In genomic region chr19:40235238-40236025, GRCh38 we compare ENCODE assay signal across 21 cellular contexts. TPM values are rescaled to one million over a fixed set of nuclear protein-coding genes. Genes with fewer than 3 reads are reported as not detected.
DNase-seq lines count a peak whose midpoint lies in the region; ATAC-seq, FAIRE-seq and TF ChIP-seq lines count a peak whose summit lies in the region.
"Had no signal": no experiment of that assay in that cellular context is flagged by ENCODE, and none has a peak within 500 bp of the region (broad histone marks: within the 10 kb centered on the region; RNA-seq: fewer than 3 reads in every experiment).

No MANE protein-coding gene starts in this region.

- RAD21 ChIA-PET in HCT116 (lab: Charles Lee; ENCODE audit: low non-redundant PET in 1 of 2, low total read pairs in 2 of 2, uncharacterized antibody in 2 of 2, unreplicated experiment in 2 of 2), result no interaction called here

- no peaks in the 10 kb centered on the region for H4K20me1 ChIP-seq in HCT116 (ENCODE audit: insufficient read depth)
- H4K20me1 ChIP-seq in HepG2 (ENCODE audit: insufficient read depth, low read length), result no peaks in the 10 kb centered on the region

- TF ChIP-seq EP300 in HepG2 (IDR thresholded peaks at IDR 0.05; ENCODE audit: low read depth in 2 of 2, low read length in 2 of 2) (no peak), HepG2 (CRISPR knock-in tag; IDR thresholded peaks at IDR 0.05; ENCODE audit: borderline replicate concordance) (no peak)

- 100% methylated on average over 4 of the region's 30 CpGs for WGBS in HepG2 (ENCODE audit: low lambda C conversion rate)

- H3K36me3 ChIP-seq in BJ (ENCODE audit: control insufficient read depth, insufficient read depth, low read length) (peaks cover 41% of the 10 kb centered on the region), HCT116 (ENCODE audit: control insufficient read depth in 1 of 2, insufficient read depth in 2 of 2, low read length in 2 of 2) (peaks cover 6 to 10% of the 10 kb centered on the region in 2 experiments; a peak in 3 of 4 replicates), HepG2 (replicated peaks in 1 of 2; ENCODE audit: control insufficient read depth in 1 of 2, insufficient read depth in 2 of 2, low read length in 2 of 2) (peaks cover 31 to 50% of the 10 kb centered on the region in 2 experiments), ascending aorta (peaks cover 73 to 75% of the 10 kb centered on the region in 2 donors)

- H3K27ac ChIP-seq in HCT116 (ENCODE audit: low read depth, low read length) (no peak overlapping the region), HepG2 (ENCODE audit: extremely low read length, insufficient read depth, low read length) (no peak overlapping the region), ascending aorta (no peak overlapping the region)
- H3K27ac ChIP-seq: Peyer's patch, sigmoid colon, vagina had no signal

- CTCF ChIA-PET in BJ (lab: Yijun Ruan, JAX) (interaction anchor here (0.9 to 1.4 kb wide), 2 partner anchors 15 to 399 kb away, joined by 3 read pairs; no protein-coding TSS in a partner anchor), HCT116 (lab: Charles Lee) (no interaction called here), HepG2 (lab: Yijun Ruan, JAX; ENCODE audit: low intra/inter-chr PET ratio, low total read pairs) (no interaction called here)

- H3K4me3 Mint-ChIP-seq in activated T-cell treated with anti-CD3 and anti-CD28 coated beads, Interleukin-2, amount 50 U/mL, for 4 hours, result no peak overlapping the region
- H3K4me3 Mint-ChIP-seq: activated CD4-positive, alpha-beta memory T cell treated with anti-CD3 and anti-CD28 coated beads for 36 hours; CD14-positive monocyte; naive thymus-derived CD8-positive, alpha-beta T cell had no signal

- no peak overlapping the region for H3K4me3 ChIP-seq in BJ (ENCODE audit: low read depth, low read length)
- no peak overlapping the region for H3K4me3 ChIP-seq in HCT116 (replicated peaks in 1 of 2; ENCODE audit: low read depth in 1 of 2, low read length in 2 of 2)
- H3K4me3 ChIP-seq in astrocyte of the spinal cord (ENCODE audit: low read depth, low read length), result no peak overlapping the region
- H3K4me3 ChIP-seq in HepG2 (replicated peaks in 1 of 3; ENCODE audit: insufficient read depth in 1 of 3, low read depth in 2 of 3, low read length in 3 of 3), result no peak overlapping the region
- no peak overlapping the region for H3K4me3 ChIP-seq in ascending aorta
- H3K4me3 ChIP-seq: Peyer's patch, sigmoid colon, vagina had no signal

- POLR2A ChIA-PET in BJ (lab: Charles Lee), result no interaction called here
- POLR2A ChIA-PET in HCT116 (lab: Charles Lee), result no interaction called here
- POLR2A ChIA-PET in HepG2 (lab: Yijun Ruan, JAX), result no interaction called here

- no peaks in the 10 kb centered on the region for H3K79me2 ChIP-seq in HCT116 (ENCODE audit: insufficient read depth, low read length)
- H3K79me2 ChIP-seq in HepG2 (ENCODE audit: insufficient read depth, low read length), result no peaks in the 10 kb centered on the region

- no peaks in the 10 kb centered on the region for H3K9me3 ChIP-seq in HCT116 (ENCODE audit: control insufficient read depth in 1 of 2, insufficient read depth in 1 of 2, low read depth in 1 of 2, low read length in 2 of 2)
- no peaks in the 10 kb centered on the region for H3K9me3 ChIP-seq in HepG2 (ENCODE audit: low read length)
- no peaks in the 10 kb centered on the region for H3K9me3 ChIP-seq in ascending aorta
- H3K9me3 ChIP-seq: Peyer's patch, sigmoid colon, vagina had no signal

- no peaks in the 10 kb centered on the region for H3K9me2 ChIP-seq in HCT116 (ENCODE audit: insufficient read depth)

- H3K36me3 Mint-ChIP-seq in activated T-cell treated with anti-CD3 and anti-CD28 coated beads, Interleukin-2, amount 50 U/mL, for 4 hours (ENCODE audit: insufficient read depth), result peaks cover 18% of the 10 kb centered on the region

- in situ Hi-C loops in astrocyte of the spinal cord (cut with HindIII; ENCODE audit: low sequenced_read_pairs) (no loop called here), HepG2 (cut with HindIII; ENCODE audit: extremely low pct_ligation_motif_present, low pct_unique_long_range_greater_than_20kb) (no loop called here)

- H3K9ac ChIP-seq in HCT116 (ENCODE audit: low read length) (no peak overlapping the region), HepG2 (ENCODE audit: insufficient read depth, low read depth, low read length) (no peak overlapping the region)

- H2AFZ ChIP-seq in HCT116 (ENCODE audit: low read depth, low read length, poor library complexity, severe bottlenecking) (no peak overlapping the region), HepG2 (ENCODE audit: low read length) (no peak overlapping the region)

- no peaks in the 10 kb centered on the region for H3K27me3 ChIP-seq in BJ (ENCODE audit: control insufficient read depth, insufficient read depth, low read length)
- no peaks in the 10 kb centered on the region for H3K27me3 ChIP-seq in HCT116 (ENCODE audit: insufficient read depth, low read length)
- H3K27me3 ChIP-seq in HepG2 (ENCODE audit: control insufficient read depth in 1 of 2, insufficient read depth in 2 of 2, low read length in 2 of 2), result no peaks in the 10 kb centered on the region
- H3K27me3 ChIP-seq in ascending aorta, result no peaks in the 10 kb centered on the region
- H3K27me3 ChIP-seq: Peyer's patch, sigmoid colon, vagina had no signal

- DNase-seq in BJ (ENCODE audit: low read depth) (no peak), HCT116 (ENCODE audit: low read depth, low spot score) (no peak), astrocyte of the spinal cord (ENCODE audit: low read depth, low spot score) (no peak), HepG2 (ENCODE audit: low spot score) (no peak), SW480 (ENCODE audit: low spot score) (no peak), ascending aorta (ENCODE audit: low spot score in 2 of 2) (no peak)
- DNase-seq in activated T-cell treated with anti-CD3 and anti-CD28 coated beads, Interleukin-2, amount 50 U/mL, for 4 hours, result no peak
- no peak for DNase-seq in stimulated activated CD4-positive, alpha-beta T cell treated with anti-CD3 and anti-CD28 coated beads, Interleukin-2, amount 100 ng/mL, for 24 hours
- DNase-seq: activated CD4-positive, alpha-beta memory T cell treated with anti-CD3 and anti-CD28 coated beads for 36 hours; effector memory CD4-positive, alpha-beta T cell; naive thymus-derived CD8-positive, alpha-beta T cell; NCI-H1417; NCI-H446; Peyer's patch; sigmoid colon; stimulated activated naive CD4-positive, alpha-beta T cell treated with Interleukin-2 at 50 U/mL for 16 hours had no signal

- ATAC-seq in HCT116, result no peak
- no peak for ATAC-seq in HepG2
- no peak for ATAC-seq in activated T-cell treated with anti-CD3 and anti-CD28 coated beads, Interleukin-2, amount 50 U/mL, for 4 hours
- ATAC-seq: naive thymus-derived CD8-positive, alpha-beta T cell had no signal

- TF ChIP-seq RAD21 in HCT116 (IDR thresholded peaks at IDR 0.05; ENCODE audit: low read depth), result peak; percentile 50
- peak; percentile 40; the same call in 1 of the 2 replicates for TF ChIP-seq RAD21 in HepG2 (CRISPR knock-in tag; IDR thresholded peaks at IDR 0.05)

- H3K4me1 ChIP-seq in HCT116 (ENCODE audit: control insufficient read depth in 1 of 2, insufficient read depth in 2 of 2, low read length in 2 of 2), result peaks cover 22 to 30% of the 10 kb centered on the region in 2 experiments
- peaks cover 29% of the 10 kb centered on the region for H3K4me1 ChIP-seq in HepG2 (ENCODE audit: insufficient read depth, low read length)
- no peaks in the 10 kb centered on the region for H3K4me1 ChIP-seq in ascending aorta

- TF ChIP-seq CTCF in BJ (IDR thresholded peaks at IDR 0.05; ENCODE audit: insufficient read depth, low read depth, low read length) (peak; percentile 13; the same call in 1 of the 2 replicates), HCT116 (IDR thresholded peaks at IDR 0.05 in 2 of 3, conservative IDR thresholded peaks at IDR 0.05 in 1 of 3; ENCODE audit: borderline replicate concordance in 1 of 3, insufficient read depth in 1 of 3, low read depth in 2 of 3, low read length in 2 of 3) (peak; percentile 20 to 63 (median 54); a peak in 5 of 6 replicates), astrocyte of the spinal cord (IDR thresholded peaks at IDR 0.05; ENCODE audit: low read depth, low read length) (peak; percentile 19), HepG2 (CRISPR knock-in tag; IDR thresholded peaks at IDR 0.05) (peak; percentile 57), ascending aorta (IDR thresholded peaks at IDR 0.05) (no peak)

- no peak for FAIRE-seq in HepG2 (lab: Jason Lieb, UNC)
- FAIRE-seq: astrocyte had no signal

- no peaks in the 10 kb centered on the region for H3K9me3 Mint-ChIP-seq in activated T-cell treated with anti-CD3 and anti-CD28 coated beads, Interleukin-2, amount 50 U/mL, for 4 hours
- H3K9me3 Mint-ChIP-seq: activated CD4-positive, alpha-beta memory T cell treated with anti-CD3 and anti-CD28 coated beads for 36 hours; activated T-helper 2 cell treated with anti-CD3 and anti-CD28 coated beads, Interferon-gamma antibody, Interleukin-2, Interleukin-4, amounts not matched to agents 10 μg/mL and 5 μg/mL and 100 μg/mL, durations not matched to agents 14 hours and 24 hours and 36 hours; CD14-positive monocyte; naive thymus-derived CD8-positive, alpha-beta T cell had no signal

- no peaks in the 10 kb centered on the region for H3K27me3 Mint-ChIP-seq in activated T-cell treated with anti-CD3 and anti-CD28 coated beads, Interleukin-2, amount 50 U/mL, for 4 hours (ENCODE audit: low read depth)
- H3K27me3 Mint-ChIP-seq: activated CD4-positive, alpha-beta memory T cell treated with anti-CD3 and anti-CD28 coated beads for 36 hours; naive thymus-derived CD8-positive, alpha-beta T cell had no signal

- TF ChIP-seq POLR2A in HCT116 (IDR thresholded peaks at IDR 0.05; ENCODE audit: borderline replicate concordance, extremely low read depth, insufficient read depth, insufficient read length), result no peak
- no peak for TF ChIP-seq POLR2A in HepG2 (IDR thresholded peaks at IDR 0.05; ENCODE audit: insufficient read depth in 1 of 2, low read depth in 2 of 2, low read length in 2 of 2)

- intact Hi-C loops in HCT116 (cut with micrococcal nuclease) (no loop called here), HepG2 (cut with micrococcal nuclease; ENCODE audit: unreplicated experiment) (no loop called here), ascending aorta (cut with DNase I) (no loop called here)

- no TSS peak for BruUV-seq in HCT116 (replicated peaks; lab: Mats Ljungman, UMichigan)
- BruUV-seq in HepG2 (replicated peaks; lab: Mats Ljungman, UMichigan), result no TSS peak

- no peak overlapping the region for H3K4me2 ChIP-seq in HCT116 (ENCODE audit: low read length)
- no peak overlapping the region for H3K4me2 ChIP-seq in HepG2 (ENCODE audit: low read depth, low read length)

- H3K4me1 Mint-ChIP-seq in activated T-cell treated with anti-CD3 and anti-CD28 coated beads, Interleukin-2, amount 50 U/mL, for 4 hours (ENCODE audit: low read depth), result no peaks in the 10 kb centered on the region
- H3K4me1 Mint-ChIP-seq: CD14-positive monocyte had no signal

RNA-seq across cellular contexts. Expression of gene CCNP, which starts 8.9 kb away (rescaled TPM):
- polyA plus RNA-seq in BJ (2011; rRNA removed) (0.06 and 0.17 TPM in 2 replicates), HepG2 (2011; rRNA removed) (1.8 and 2.8 TPM in 2 replicates)
- polyA minus RNA-seq in BJ (2011; rRNA and poly(A)+ RNA removed), result 0.09 TPM in 1 of 2 replicates, not detected in the other
- total RNA-seq in HCT116 (2021; ENCODE audit: unreplicated experiment) (9.8 TPM), HepG2 (2016; rRNA removed; fragmentation: Illumina TruSeq; extraction: Trizol) (0.66 and 1.1 TPM in 2 replicates), ascending aorta (not detected)
- 17.2 and 26.9 TPM in 2 replicates for polyA plus RNA-seq in HCT116 (2012)
- total RNA-seq in HepG2 (2016; cell fraction: cytosol; rRNA removed; fragmentation: Illumina TruSeq; extraction: Trizol; ENCODE audit: low read depth), result 0.20 and 0.35 TPM in 2 replicates
- total RNA-seq in HepG2 (2016; cell fraction: insoluble cytoplasmic fraction; rRNA removed; fragmentation: Illumina TruSeq; extraction: Trizol), result 0.85 and 1.1 TPM in 2 replicates
- total RNA-seq in HepG2 (2016; cell fraction: membrane; rRNA removed; fragmentation: Illumina TruSeq; extraction: Trizol), result 0.74 and 0.79 TPM in 2 replicates
- 0.69 and 0.96 TPM in 2 replicates for total RNA-seq in HepG2 (2016; cell fraction: nucleus; rRNA removed; fragmentation: Illumina TruSeq; extraction: Trizol)
- polyA plus RNA-seq in HepG2 (2011; cell fraction: cytosol; rRNA removed), result 1.7 and 2.0 TPM in 2 replicates
- polyA plus RNA-seq in HepG2 (2011; cell fraction: nucleus; rRNA removed), result 7.9 and 8.4 TPM in 2 replicates
- polyA plus RNA-seq in HepG2 (2012), result 2.0 and 2.9 TPM in 2 replicates
- polyA plus RNA-seq in HepG2 (2016; cell fraction: cytosol; fragmentation: Illumina TruSeq; extraction: Trizol; ENCODE audit: low read depth), result 0.25 and 0.58 TPM in 2 replicates
- polyA plus RNA-seq in HepG2 (2016; cell fraction: insoluble cytoplasmic fraction; fragmentation: Illumina TruSeq; extraction: Trizol; ENCODE audit: low read depth), result 1.0 and 1.2 TPM in 2 replicates
- polyA plus RNA-seq in HepG2 (2016; cell fraction: membrane; fragmentation: Illumina TruSeq; extraction: Trizol; ENCODE audit: low read depth), result 0.49 and 0.52 TPM in 2 replicates
- polyA plus RNA-seq in HepG2 (2016; cell fraction: nucleus; fragmentation: Illumina TruSeq; extraction: Trizol; ENCODE audit: insufficient read depth, low read depth), result 2.3 and 2.8 TPM in 2 replicates
- 0.07 and 2.4 TPM in 2 replicates for polyA minus RNA-seq in HepG2 (2011; rRNA and poly(A)+ RNA removed; ENCODE audit: low replicate concordance)
- 0.79 and 1.1 TPM in 2 replicates for polyA minus RNA-seq in HepG2 (2011; cell fraction: cytosol; rRNA and poly(A)+ RNA removed)
- polyA minus RNA-seq in HepG2 (2011; cell fraction: nucleus; rRNA and poly(A)+ RNA removed), result 0.90 and 1.2 TPM in 2 replicates
- under 1 TPM in 2 of 3 donors, not detected in 1; 0.32 to 0.43 TPM for total RNA-seq in activated T-cell treated with anti-CD3 and anti-CD28 coated beads, Interleukin-2, amount 50 U/mL, for 4 hours
- total RNA-seq: activated CD4-positive, alpha-beta memory T cell treated with anti-CD3 and anti-CD28 coated beads for 36 hours; sigmoid colon; vagina had no signal
- polyA plus RNA-seq: CD14-positive monocyte had no signal

RNA-seq across cellular contexts. Expression of gene TTC9B, which starts 17.2 kb away (rescaled TPM):
- not detected in 2 replicates for polyA plus RNA-seq in BJ (2011; rRNA removed)
- not detected in 2 replicates for polyA minus RNA-seq in BJ (2011; rRNA and poly(A)+ RNA removed)
- total RNA-seq in HCT116 (2021; ENCODE audit: unreplicated experiment), result 1.7 TPM
- 2.6 and 3.0 TPM in 2 replicates for polyA plus RNA-seq in HCT116 (2012)
- total RNA-seq in HepG2 (2016; rRNA removed; fragmentation: Illumina TruSeq; extraction: Trizol), result not detected in 2 replicates
- not detected in 2 replicates for total RNA-seq in HepG2 (2016; cell fraction: cytosol; rRNA removed; fragmentation: Illumina TruSeq; extraction: Trizol; ENCODE audit: low read depth)
- total RNA-seq in HepG2 (2016; cell fraction: insoluble cytoplasmic fraction; rRNA removed; fragmentation: Illumina TruSeq; extraction: Trizol), result not detected in 2 replicates
- not detected in 2 replicates for total RNA-seq in HepG2 (2016; cell fraction: membrane; rRNA removed; fragmentation: Illumina TruSeq; extraction: Trizol)
- total RNA-seq in HepG2 (2016; cell fraction: nucleus; rRNA removed; fragmentation: Illumina TruSeq; extraction: Trizol), result not detected in 2 replicates
- not detected in 2 replicates for polyA plus RNA-seq in HepG2 (2011; rRNA removed)
- polyA plus RNA-seq in HepG2 (2011; cell fraction: cytosol; rRNA removed), result not detected in 2 replicates
- 0.05 TPM in 1 of 2 replicates, not detected in the other for polyA plus RNA-seq in HepG2 (2011; cell fraction: nucleus; rRNA removed)
- polyA plus RNA-seq in HepG2 (2012), result 0.08 and 0.27 TPM in 2 replicates
- not detected in 2 replicates for polyA plus RNA-seq in HepG2 (2016; cell fraction: cytosol; fragmentation: Illumina TruSeq; extraction: Trizol; ENCODE audit: low read depth)
- not detected in 2 replicates for polyA plus RNA-seq in HepG2 (2016; cell fraction: insoluble cytoplasmic fraction; fragmentation: Illumina TruSeq; extraction: Trizol; ENCODE audit: low read depth)
- polyA plus RNA-seq in HepG2 (2016; cell fraction: membrane; fragmentation: Illumina TruSeq; extraction: Trizol; ENCODE audit: low read depth), result not detected in 2 replicates
- not detected in 2 replicates for polyA plus RNA-seq in HepG2 (2016; cell fraction: nucleus; fragmentation: Illumina TruSeq; extraction: Trizol; ENCODE audit: insufficient read depth, low read depth)
- polyA minus RNA-seq in HepG2 (2011; rRNA and poly(A)+ RNA removed; ENCODE audit: low replicate concordance), result not detected in 2 replicates
- polyA minus RNA-seq in HepG2 (2011; cell fraction: cytosol; rRNA and poly(A)+ RNA removed), result not detected in 2 replicates
- not detected in 2 replicates for polyA minus RNA-seq in HepG2 (2011; cell fraction: nucleus; rRNA and poly(A)+ RNA removed)
- total RNA-seq in activated T-cell treated with anti-CD3 and anti-CD28 coated beads, Interleukin-2, amount 50 U/mL, for 4 hours, result not detected
- total RNA-seq in ascending aorta, result not detected
- total RNA-seq: activated CD4-positive, alpha-beta memory T cell treated with anti-CD3 and anti-CD28 coated beads for 36 hours; activated T-helper 2 cell treated with anti-CD3 and anti-CD28 coated beads, Interferon-gamma antibody, Interleukin-2, Interleukin-4, amounts not matched to agents 10 μg/mL and 5 μg/mL and 100 μg/mL, durations not matched to agents 14 hours and 24 hours and 36 hours; astrocyte; naive thymus-derived CD8-positive, alpha-beta T cell; Peyer's patch; T-helper 2 cell treated with Interferon-gamma antibody and Interleukin-4, amounts not matched to agents 100 ng/mL and 5 ng/mL, for 36 hours; vagina had no signal
- polyA plus RNA-seq: CD14-positive monocyte; naive thymus-derived CD8-positive, alpha-beta T cell had no signal

RNA-seq across cellular contexts. Expression of gene MAP3K10, which starts 44.2 kb away (rescaled TPM):
- 3.6 and 3.7 TPM in 2 replicates for polyA plus RNA-seq in BJ (2011; rRNA removed)
- 4.8 and 8.3 TPM in 2 replicates for polyA minus RNA-seq in BJ (2011; rRNA and poly(A)+ RNA removed)
- 17.3 TPM for total RNA-seq in HCT116 (2021; ENCODE audit: unreplicated experiment)
- polyA plus RNA-seq in HCT116 (2012), result 10.5 and 12.4 TPM in 2 replicates
- total RNA-seq in HepG2 (2016; rRNA removed; fragmentation: Illumina TruSeq; extraction: Trizol), result 1.9 and 3.4 TPM in 2 replicates
- total RNA-seq in HepG2 (2016; cell fraction: cytosol; rRNA removed; fragmentation: Illumina TruSeq; extraction: Trizol; ENCODE audit: low read depth), result 3.4 and 3.7 TPM in 2 replicates
- 1.5 and 4.3 TPM in 2 replicates for total RNA-seq in HepG2 (2016; cell fraction: insoluble cytoplasmic fraction; rRNA removed; fragmentation: Illumina TruSeq; extraction: Trizol)
- 2.3 and 3.1 TPM in 2 replicates for total RNA-seq in HepG2 (2016; cell fraction: membrane; rRNA removed; fragmentation: Illumina TruSeq; extraction: Trizol)
- total RNA-seq in HepG2 (2016; cell fraction: nucleus; rRNA removed; fragmentation: Illumina TruSeq; extraction: Trizol), result 4.8 and 6.5 TPM in 2 replicates
- 5.0 and 6.7 TPM in 2 replicates for polyA plus RNA-seq in HepG2 (2011; rRNA removed)
- polyA plus RNA-seq in HepG2 (2011; cell fraction: cytosol; rRNA removed), result 2.4 and 4.6 TPM in 2 replicates
- 28.9 and 39.9 TPM in 2 replicates for polyA plus RNA-seq in HepG2 (2011; cell fraction: nucleus; rRNA removed)
- polyA plus RNA-seq in HepG2 (2012), result 4.5 and 7.7 TPM in 2 replicates
- 1.1 and 1.2 TPM in 2 replicates for polyA plus RNA-seq in HepG2 (2016; cell fraction: cytosol; fragmentation: Illumina TruSeq; extraction: Trizol; ENCODE audit: low read depth)
- 2.1 and 3.6 TPM in 2 replicates for polyA plus RNA-seq in HepG2 (2016; cell fraction: insoluble cytoplasmic fraction; fragmentation: Illumina TruSeq; extraction: Trizol; ENCODE audit: low read depth)
- 2.5 and 3.9 TPM in 2 replicates for polyA plus RNA-seq in HepG2 (2016; cell fraction: membrane; fragmentation: Illumina TruSeq; extraction: Trizol; ENCODE audit: low read depth)
- 14.6 and 16.4 TPM in 2 replicates for polyA plus RNA-seq in HepG2 (2016; cell fraction: nucleus; fragmentation: Illumina TruSeq; extraction: Trizol; ENCODE audit: insufficient read depth, low read depth)
- 9.5 and 13.6 TPM in 2 replicates for polyA minus RNA-seq in HepG2 (2011; rRNA and poly(A)+ RNA removed; ENCODE audit: low replicate concordance)
- polyA minus RNA-seq in HepG2 (2011; cell fraction: cytosol; rRNA and poly(A)+ RNA removed), result 3.7 and 4.1 TPM in 2 replicates
- 9.0 and 9.3 TPM in 2 replicates for polyA minus RNA-seq in HepG2 (2011; cell fraction: nucleus; rRNA and poly(A)+ RNA removed)
- 10 to 100 TPM; 15.8 to 18.8 (median 16.4) TPM for total RNA-seq in activated T-cell treated with anti-CD3 and anti-CD28 coated beads, Interleukin-2, amount 50 U/mL, for 4 hours
- 19.4 TPM for total RNA-seq in ascending aorta

RNA-seq across cellular contexts. Expression of gene AKT2, which starts 49.7 kb away (rescaled TPM):
- polyA plus RNA-seq in BJ (2011; rRNA removed) (113 and 162 TPM in 2 replicates), HepG2 (2011; rRNA removed) (173 and 182 TPM in 2 replicates)
- polyA minus RNA-seq in BJ (2011; rRNA and poly(A)+ RNA removed), result 96.1 and 154 TPM in 2 replicates
- total RNA-seq in HCT116 (2021; ENCODE audit: unreplicated experiment) (141 TPM), HepG2 (2016; rRNA removed; fragmentation: Illumina TruSeq; extraction: Trizol) (82.1 and 82.7 TPM in 2 replicates), ascending aorta (137 TPM)
- polyA plus RNA-seq in HCT116 (2012), result 69.6 and 69.9 TPM in 2 replicates
- total RNA-seq in HepG2 (2016; cell fraction: cytosol; rRNA removed; fragmentation: Illumina TruSeq; extraction: Trizol; ENCODE audit: low read depth), result 42.1 and 44.9 TPM in 2 replicates
- 70.8 and 81.6 TPM in 2 replicates for total RNA-seq in HepG2 (2016; cell fraction: insoluble cytoplasmic fraction; rRNA removed; fragmentation: Illumina TruSeq; extraction: Trizol)
- 96.0 and 104 TPM in 2 replicates for total RNA-seq in HepG2 (2016; cell fraction: membrane; rRNA removed; fragmentation: Illumina TruSeq; extraction: Trizol)
- total RNA-seq in HepG2 (2016; cell fraction: nucleus; rRNA removed; fragmentation: Illumina TruSeq; extraction: Trizol), result 55.8 and 67.9 TPM in 2 replicates
- 88.4 and 94.7 TPM in 2 replicates for polyA plus RNA-seq in HepG2 (2011; cell fraction: cytosol; rRNA removed)
- polyA plus RNA-seq in HepG2 (2011; cell fraction: nucleus; rRNA removed), result 432 and 533 TPM in 2 replicates
- 72.7 and 74.6 TPM in 2 replicates for polyA plus RNA-seq in HepG2 (2012)
- polyA plus RNA-seq in HepG2 (2016; cell fraction: cytosol; fragmentation: Illumina TruSeq; extraction: Trizol; ENCODE audit: low read depth), result 39.5 and 46.3 TPM in 2 replicates
- 92.6 and 106 TPM in 2 replicates for polyA plus RNA-seq in HepG2 (2016; cell fraction: insoluble cytoplasmic fraction; fragmentation: Illumina TruSeq; extraction: Trizol; ENCODE audit: low read depth)
- 95.0 and 114 TPM in 2 replicates for polyA plus RNA-seq in HepG2 (2016; cell fraction: membrane; fragmentation: Illumina TruSeq; extraction: Trizol; ENCODE audit: low read depth)
- polyA plus RNA-seq in HepG2 (2016; cell fraction: nucleus; fragmentation: Illumina TruSeq; extraction: Trizol; ENCODE audit: insufficient read depth, low read depth), result 169 and 178 TPM in 2 replicates
- 115 and 187 TPM in 2 replicates for polyA minus RNA-seq in HepG2 (2011; rRNA and poly(A)+ RNA removed; ENCODE audit: low replicate concordance)
- polyA minus RNA-seq in HepG2 (2011; cell fraction: cytosol; rRNA and poly(A)+ RNA removed), result 55.0 and 56.5 TPM in 2 replicates
- polyA minus RNA-seq in HepG2 (2011; cell fraction: nucleus; rRNA and poly(A)+ RNA removed), result 77.1 and 89.5 TPM in 2 replicates
- total RNA-seq in activated T-cell treated with anti-CD3 and anti-CD28 coated beads, Interleukin-2, amount 50 U/mL, for 4 hours, result 100 to 1,000 TPM; 147 to 158 (median 151) TPM

Comparison
In these comparisons a context has a peak if more than half of its experiments do, and no peak if none do; other contexts are left out.
1. CTCF ChIP-seq: peak in BJ (single experiment), HCT116 (3 of 3), astrocyte of the spinal cord (single experiment) and HepG2 (single experiment); none in ascending aorta (0 of 3).